In genomic region chr2:109398616-109399015, GRCh38 we compare ENCODE assay signal across 27 cellular contexts.
"Had no signal": no experiment of that assay in that cellular context is flagged by ENCODE, and none has a peak within 500 bp of the region (broad histone marks: within the 10 kb centered on the region; RNA-seq: fewer than 3 reads in every experiment).

No MANE protein-coding gene starts in this region.

- H3K27me3 Mint-ChIP-seq: activated naive CD8-positive, alpha-beta T cell treated with anti-CD3 and anti-CD28 coated beads for 36 hours; activated T-cell treated with anti-CD3 and anti-CD28 coated beads, Interleukin-2, amount 50 U/mL, for 24 hours had no signal

- H3K9me3 Mint-ChIP-seq: activated naive CD8-positive, alpha-beta T cell treated with anti-CD3 and anti-CD28 coated beads for 36 hours; activated T-cell treated with anti-CD3 and anti-CD28 coated beads, Interleukin-2, amount 50 U/mL, for 24 hours; activated T-helper 2 cell treated with anti-CD3 and anti-CD28 coated beads, Interferon-gamma antibody, Interleukin-2, Interleukin-4, amounts not matched to agents 10 μg/mL and 5 μg/mL and 100 μg/mL, durations not matched to agents 14 hours and 24 hours and 36 hours; dendritic cell treated with granulocyte-macrophage colony-stimulating factor and Interleukin-4, amounts not matched to agents 40 ng/mL and 50 ng/mL, for 4 days; natural killer cell; stimulated activated effector memory CD8-positive, alpha-beta T cell treated with anti-CD3 and anti-CD28 coated beads, Interleukin-12 subunit alpha, Interleukin-12 subunit beta, amount 100 ng/mL, for 72 hours had no signal

- H3K9me3 ChIP-seq: right lobe of liver, stomach, suprapubic skin, transverse colon had no signal

- H3K4me1 ChIP-seq: parathyroid adenoma, right lobe of liver, stomach had no signal

- H3K27ac ChIP-seq: cardiac muscle cell, foreskin keratinocyte, parathyroid adenoma, right lobe of liver, stomach, suprapubic skin, transverse colon, VCaP had no signal

- H3K79me2 ChIP-seq: parathyroid adenoma had no signal

- H3K4me3 ChIP-seq: cardiac muscle cell, right lobe of liver, skin epidermis, stomach, suprapubic skin, transverse colon had no signal

- H3K27ac Mint-ChIP-seq: activated naive CD8-positive, alpha-beta T cell treated with anti-CD3 and anti-CD28 coated beads for 36 hours; activated T-cell treated with anti-CD3 and anti-CD28 coated beads, Interleukin-2, amount 50 U/mL, for 24 hours; activated T-helper 2 cell treated with anti-CD3 and anti-CD28 coated beads, Interferon-gamma antibody, Interleukin-2, Interleukin-4, amounts not matched to agents 10 μg/mL and 5 μg/mL and 100 μg/mL, durations not matched to agents 14 hours and 24 hours and 36 hours; dendritic cell treated with granulocyte-macrophage colony-stimulating factor and Interleukin-4, amounts not matched to agents 40 ng/mL and 50 ng/mL, for 4 days; natural killer cell; stimulated activated effector memory CD8-positive, alpha-beta T cell treated with anti-CD3 and anti-CD28 coated beads, Interleukin-12 subunit alpha, Interleukin-12 subunit beta, amount 100 ng/mL, for 72 hours had no signal

- H3K4me3 Mint-ChIP-seq: activated naive CD8-positive, alpha-beta T cell treated with anti-CD3 and anti-CD28 coated beads for 36 hours; activated T-cell treated with anti-CD3 and anti-CD28 coated beads, Interleukin-2, amount 50 U/mL, for 24 hours; dendritic cell treated with granulocyte-macrophage colony-stimulating factor and Interleukin-4, amounts not matched to agents 40 ng/mL and 50 ng/mL, for 4 days; natural killer cell; stimulated activated effector memory CD8-positive, alpha-beta T cell treated with anti-CD3 and anti-CD28 coated beads, Interleukin-12 subunit alpha, Interleukin-12 subunit beta, amount 100 ng/mL, for 72 hours had no signal

- H2AFZ ChIP-seq: parathyroid adenoma had no signal

- H3K9ac ChIP-seq: parathyroid adenoma had no signal

- DNase-seq: activated CD4-positive, CD25-positive, alpha-beta regulatory T cell treated with anti-CD3 and anti-CD28 coated beads, Interleukin-2, amount 50 U/mL, for 72 hours; activated CD8-positive, alpha-beta memory T cell treated with anti-CD3 and anti-CD28 coated beads, Interleukin-2, amount 50 U/mL, for 4 hours; activated naive CD4-positive, alpha-beta T cell; activated naive CD8-positive, alpha-beta T cell treated with anti-CD3 and anti-CD28 coated beads for 36 hours; activated T-cell treated with anti-CD3 and anti-CD28 coated beads, Interleukin-2, amount 50 U/mL, for 24 hours; effector CD4-positive, alpha-beta T cell; foreskin keratinocyte; kidney; left ventricle myocardium superior; mammary epithelial cell; midbrain; natural killer cell; right lobe of liver; stimulated activated CD4-positive, alpha-beta T cell treated with anti-CD3 and anti-CD28 coated beads, Interleukin-1b, Interleukin-23, amount 100 ng/mL, for 48 hours; stomach; T-helper 2 cell; transverse colon had no signal

- ATAC-seq: foreskin keratinocyte; left ventricle myocardium superior; natural killer cell; right lobe of liver; stimulated activated effector memory CD8-positive, alpha-beta T cell treated with anti-CD3 and anti-CD28 coated beads, Interleukin-12 subunit alpha, Interleukin-12 subunit beta, amount 100 ng/mL, for 72 hours had no signal

- H3K36me3 ChIP-seq: cardiac muscle cell, right lobe of liver, transverse colon had no signal

- H3K36me3 Mint-ChIP-seq: activated naive CD8-positive, alpha-beta T cell treated with anti-CD3 and anti-CD28 coated beads for 36 hours; natural killer cell; stimulated activated effector memory CD8-positive, alpha-beta T cell treated with anti-CD3 and anti-CD28 coated beads, Interleukin-12 subunit alpha, Interleukin-12 subunit beta, amount 100 ng/mL, for 72 hours had no signal

- H3K27me3 ChIP-seq: right lobe of liver, stomach, suprapubic skin, transverse colon had no signal

- FAIRE-seq: endometrium, kidney, urothelium cell line had no signal
